ENCODE assay signal across 1 cellular context in the genomic region with DNA sequence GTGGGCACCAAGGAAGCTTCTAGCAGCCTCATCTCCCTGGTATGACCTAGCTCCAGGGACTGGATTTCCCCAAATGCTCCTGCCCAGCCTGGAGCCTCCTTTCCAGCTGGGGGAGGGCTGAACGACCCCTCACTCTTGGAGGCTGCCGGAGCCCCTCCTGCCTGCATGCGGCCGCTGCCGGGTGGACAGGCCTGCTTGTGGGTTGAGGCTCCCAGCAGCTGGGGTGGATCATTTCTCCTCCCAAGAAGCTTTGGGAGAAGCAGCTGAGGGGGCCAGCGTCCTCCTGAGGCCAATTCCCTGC.
TF ChIP-seq lines count a peak whose summit lies in the region.

No MANE protein-coding gene starts in this region.

TF ChIP-seq in H1, 55 proteins besides CTCF, POLR2A, EP300 and RAD21 (continued from another document):
- TF ChIP-seq CHD7 (IDR thresholded peaks at IDR 0.05; ENCODE audit: insufficient replicate concordance, low read length) (no peak), EZH2 (IDR thresholded peaks at IDR 0.05; ENCODE audit: low read depth, low read length, severe bottlenecking) (no peak)
